ENCODE assay signal across 19 cellular contexts in genomic region chr10:93711891-93712290, GRCh38. TPM values are rescaled to one million over a fixed set of nuclear protein-coding genes. Genes with fewer than 3 reads are reported as not detected.
A peak's percentile ranks its signal among the peaks of the same experiment; 100 is the strongest.
DNase-seq lines count a peak whose midpoint lies in the region; TF ChIP-seq lines count a peak whose summit lies in the region.
"Had no signal": no experiment of that assay in that cellular context is flagged by ENCODE, and none has a peak within 500 bp of the region (broad histone marks: within the 10 kb centered on the region; RNA-seq: fewer than 3 reads in every experiment).

No MANE protein-coding gene starts in this region.

- no peak for TF ChIP-seq EP300 in sigmoid colon (IDR thresholded peaks at IDR 0.05)

- WGBS in sigmoid colon, 2 donors: 78 to 95% methylated on average over 3 of the region's 3 CpGs

- DNase-seq in A172 (ENCODE audit: low spot score) (peak; percentile 23), HS-5 (ENCODE audit: low read depth) (peak; percentile 8), brain microvascular endothelial cell (peak; percentile 43), fibroblast of the aortic adventitia (ENCODE audit: low read depth) (peak; percentile 35), CD1c-positive myeloid dendritic cell (ENCODE audit: extremely low spot score) (no peak), NCI-H82 (lab: John Stamatoyannopoulos, UW) (no peak), sigmoid colon (no peak)
- DNase-seq in activated CD4-positive, CD25-positive, alpha-beta regulatory T cell treated with anti-CD3 and anti-CD28 coated beads, Interleukin-2, amount 50 U/mL, for 72 hours: no peak
- DNase-seq: 8988T; CD8-positive, alpha-beta memory T cell; DND-41; MV-4-11; NCI-H1436; NCI-H2029; NCI-H2171; NCI-H748 treated with DMSO at 0.1 percent for 48 hours had no signal

- no peaks in the 10 kb centered on the region for H3K27me3 ChIP-seq in brain microvascular endothelial cell (replicated peaks)
- H3K27me3 ChIP-seq in sigmoid colon: no peaks in the 10 kb centered on the region
- H3K27me3 ChIP-seq: BLaER1 had no signal

- H3K27ac ChIP-seq in brain microvascular endothelial cell (no peak overlapping the region), sigmoid colon (no peak overlapping the region)
- H3K27ac ChIP-seq: BLaER1, RWPE1 had no signal

- TF ChIP-seq CTCF in brain microvascular endothelial cell (IDR thresholded peaks at IDR 0.05; ENCODE audit: low read depth, low read length, missing control alignments) (no peak), fibroblast of the aortic adventitia (IDR thresholded peaks at IDR 0.05; ENCODE audit: insufficient read depth, low read length) (no peak), sigmoid colon (IDR thresholded peaks at IDR 0.05) (no peak)

- in situ Hi-C loops in brain microvascular endothelial cell (cut with HindIII; ENCODE audit: low pct_ligation_motif_present, low sequenced_read_pairs): no loop called here

- H3K36me3 ChIP-seq in brain microvascular endothelial cell (replicated peaks) (no peaks in the 10 kb centered on the region), sigmoid colon (no peaks in the 10 kb centered on the region)
- H3K36me3 ChIP-seq: BLaER1, HAP-1 had no signal

- no peaks in the 10 kb centered on the region for H3K9me3 ChIP-seq in sigmoid colon
- H3K9me3 ChIP-seq: BLaER1, HAP-1 had no signal

- intact Hi-C loops in sigmoid colon (cut with DNase I): no loop called here

- H3K4me1 ChIP-seq in sigmoid colon: no peaks in the 10 kb centered on the region
- H3K4me1 ChIP-seq: BLaER1 had no signal

- H3K4me3 ChIP-seq in brain microvascular endothelial cell (ENCODE audit: low read depth, low read length) (no peak overlapping the region), fibroblast of the aortic adventitia (ENCODE audit: low read depth, low read length) (no peak overlapping the region), sigmoid colon (no peak overlapping the region)
- H3K4me3 ChIP-seq: BLaER1, HAP-1 had no signal

- no peak for TF ChIP-seq POLR2A in sigmoid colon (IDR thresholded peaks at IDR 0.05)

RNA-seq across cellular contexts. Expression of gene FRA10AC1, which starts 9.5 kb away (rescaled TPM):
- 5.4 and 8.3 TPM in 2 replicates for total RNA-seq in A172 (2014; rRNA removed; shearing (Covaris generic))
- total RNA-seq in fibroblast of the aortic adventitia (ENCODE audit: low replicate concordance): 9.6 and 11.3 TPM in 2 replicates
- 10 to 100 TPM; 11.3 to 23.5 (median 17.3) TPM for total RNA-seq in sigmoid colon
- polyA plus RNA-seq in sigmoid colon: 10 to 100 TPM in 1 of 3 donors, 1 to 10 TPM in 2; 4.2 to 14.3 (median 5.4) TPM

RNA-seq across cellular contexts. Expression of gene LGI1, which starts 45.8 kb away (rescaled TPM):
- not detected in 2 replicates for total RNA-seq in A172 (2014; rRNA removed; shearing (Covaris generic))
- total RNA-seq in fibroblast of the aortic adventitia (ENCODE audit: low replicate concordance): 0.16 and 0.18 TPM in 2 replicates
- total RNA-seq in sigmoid colon: 10 to 100 TPM in 2 of 4 donors, 1 to 10 TPM in 2; 3.2 to 28.1 (median 7.2) TPM
- polyA plus RNA-seq in sigmoid colon: 1 to 10 TPM in 2 of 3 donors, under 1 TPM in 1; 0.89 to 2.4 (median 1.2) TPM
- total RNA-seq: CD8-positive, alpha-beta memory T cell had no signal
- polyA plus RNA-seq: CD8-positive, alpha-beta memory T cell had no signal

Comparison
In these comparisons a context has a peak if more than half of its experiments do, and no peak if none do; other contexts are left out.
1. DNase-seq: peak in A172 (single experiment), HS-5 (single experiment), brain microvascular endothelial cell (single experiment) and fibroblast of the aortic adventitia (single experiment); none in CD1c-positive myeloid dendritic cell (single experiment), activated CD4-positive, CD25-positive, alpha-beta regulatory T cell treated with anti-CD3 and anti-CD28 coated beads, Interleukin-2, amount 50 U/mL, for 72 hours (single experiment), NCI-H82 (single experiment) and sigmoid colon (single experiment).